Comparison of ENCODE assay signal across 13 cellular contexts in the genomic region with DNA sequence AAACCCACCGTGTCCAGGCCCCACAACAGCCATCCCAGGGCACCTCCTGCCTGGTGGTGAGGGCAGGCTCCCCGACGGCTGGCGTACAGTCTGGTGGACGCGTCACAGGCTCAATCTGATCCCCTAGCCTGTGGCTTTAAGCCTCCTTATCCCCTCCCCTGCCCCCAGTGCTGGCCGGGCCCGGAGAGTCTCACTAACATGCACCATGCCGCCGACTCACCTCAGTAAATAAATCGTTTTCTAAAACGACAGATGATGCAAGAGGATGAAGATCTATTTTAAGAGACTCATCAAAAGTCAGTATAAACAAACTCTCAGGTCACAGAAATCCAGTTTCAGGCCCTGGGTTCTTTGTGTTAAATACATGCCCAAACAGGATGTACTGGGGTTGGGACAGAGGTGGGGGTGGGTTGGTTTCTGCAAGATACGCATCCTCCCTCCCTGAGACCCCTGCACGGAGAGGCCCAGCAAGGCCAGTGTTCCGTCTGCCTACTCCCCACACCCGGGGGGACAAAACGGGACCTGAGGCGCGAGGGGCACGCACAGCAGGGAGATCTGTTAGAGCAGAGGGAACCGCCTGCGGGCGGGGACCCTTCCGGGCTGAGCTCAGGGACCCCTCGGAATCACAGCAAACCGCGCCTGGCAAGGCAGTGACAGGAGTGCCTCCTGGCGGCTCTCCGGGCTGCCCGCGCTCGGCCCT. TPM values are rescaled to one million over a fixed set of nuclear protein-coding genes. Genes with fewer than 3 reads are reported as not detected.
DNase-seq lines count a peak whose midpoint lies in the region; ATAC-seq and TF ChIP-seq lines count a peak whose summit lies in the region.
"Had no signal": no experiment of that assay in that cellular context is flagged by ENCODE, and none has a peak within 500 bp of the region (broad histone marks: within the 10 kb centered on the region; RNA-seq: fewer than 3 reads in every experiment).

No MANE protein-coding gene starts in this region.

- H3K4me3 ChIP-seq in H7 (ENCODE audit: insufficient read depth, low read depth, low read length) (no peak overlapping the region), WERI-Rb-1 (ENCODE audit: low read depth, low read length) (no peak overlapping the region), foreskin fibroblast (ENCODE audit: low read depth in 1 of 2, low read length in 2 of 2) (no peak overlapping the region)
- H3K4me3 ChIP-seq: vagina had no signal

- peak overlapping the region; percentile 71 for H3K27ac ChIP-seq in WERI-Rb-1
- H3K27ac ChIP-seq: parathyroid adenoma, vagina had no signal

- H3K27me3 ChIP-seq in H7 (ENCODE audit: control insufficient read depth, insufficient read depth, low read length) = peaks cover 17% of the 10 kb centered on the region
- H3K27me3 ChIP-seq in WERI-Rb-1 (ENCODE audit: insufficient read depth, low read depth, severe bottlenecking) = no peaks in the 10 kb centered on the region
- H3K27me3 ChIP-seq: vagina had no signal

- ATAC-seq in HG03039 (IDR thresholded peaks at IDR 0.05; ENCODE audit: unreplicated experiment) = no peak
- ATAC-seq: left lobe of liver had no signal

- TF ChIP-seq CTCF in WERI-Rb-1 (IDR thresholded peaks at IDR 0.05; ENCODE audit: low read depth, low read length) = no peak
- no peak for TF ChIP-seq CTCF in foreskin fibroblast (IDR thresholded peaks at IDR 0.05; ENCODE audit: low read depth, low read length)

- DNase-seq in H7 (peak; percentile 86), WERI-Rb-1 (peak; percentile 87), dermis blood vessel endothelial cell (peak; percentile 33), retina (peak; percentile 26), foreskin fibroblast (no peak), NCI-H1048 (lab: John Stamatoyannopoulos, UW) (no peak), SKM-1 (lab: John Stamatoyannopoulos, UW; ENCODE audit: unreplicated experiment) (no peak)
- DNase-seq: NCI-H1417 had no signal

- no peaks in the 10 kb centered on the region for H3K9me3 ChIP-seq in WERI-Rb-1 (ENCODE audit: severe bottlenecking)
- H3K9me3 ChIP-seq: vagina had no signal

- H3K36me3 ChIP-seq in H7 (replicated peaks; ENCODE audit: control insufficient read depth, insufficient read depth, low read length) = peaks cover 13% of the 10 kb centered on the region
- peaks cover 59% of the 10 kb centered on the region for H3K36me3 ChIP-seq in WERI-Rb-1

RNA-seq across cellular contexts. Expression of gene PANK4, which starts 3.1 kb away (rescaled TPM):
- total RNA-seq in H7 (2014; rRNA removed; shearing (Covaris generic)) = 62.5 and 79.0 TPM in 2 replicates
- total RNA-seq in dermis blood vessel endothelial cell = 21.5 and 24.7 TPM in 2 replicates

RNA-seq across cellular contexts. Expression of gene HES5, which starts 6.7 kb away (rescaled TPM):
- total RNA-seq in H7 (2014; rRNA removed; shearing (Covaris generic)) = 0.07 and 0.33 TPM in 2 replicates
- total RNA-seq in dermis blood vessel endothelial cell = 0.17 TPM in 1 of 2 replicates, not detected in the other
- total RNA-seq: H4, vagina had no signal

RNA-seq across cellular contexts. Expression of gene TNFRSF14, which starts 32.8 kb away (rescaled TPM):
- 0.07 and 0.55 TPM in 2 replicates for total RNA-seq in H7 (2014; rRNA removed; shearing (Covaris generic))
- 109 and 155 TPM in 2 replicates for total RNA-seq in dermis blood vessel endothelial cell

RNA-seq across cellular contexts. Expression of gene PLCH2, which starts 47.3 kb away (rescaled TPM):
- 0.24 and 0.37 TPM in 2 replicates for total RNA-seq in H7 (2014; rRNA removed; shearing (Covaris generic))
- under 0.01 and 0.09 TPM in 2 replicates for total RNA-seq in dermis blood vessel endothelial cell

Comparison
In these comparisons a context has a peak if more than half of its experiments do, and no peak if none do; other contexts are left out.
1. DNase-seq: peak in H7 (single experiment), WERI-Rb-1 (single experiment), dermis blood vessel endothelial cell (single experiment) and retina (single experiment); none in foreskin fibroblast (0 of 2), NCI-H1048 (single experiment) and SKM-1 (single experiment).
2. RNA of gene TNFRSF14, which starts 32.8 kb away (total RNA-seq): 109 to 155 TPM in dermis blood vessel endothelial cell; 0.07 to 0.55 TPM in H7; every median in the first group is over 10 times any median in the second.